20 cellular contexts compared by ENCODE assay signal in the genomic region with DNA sequence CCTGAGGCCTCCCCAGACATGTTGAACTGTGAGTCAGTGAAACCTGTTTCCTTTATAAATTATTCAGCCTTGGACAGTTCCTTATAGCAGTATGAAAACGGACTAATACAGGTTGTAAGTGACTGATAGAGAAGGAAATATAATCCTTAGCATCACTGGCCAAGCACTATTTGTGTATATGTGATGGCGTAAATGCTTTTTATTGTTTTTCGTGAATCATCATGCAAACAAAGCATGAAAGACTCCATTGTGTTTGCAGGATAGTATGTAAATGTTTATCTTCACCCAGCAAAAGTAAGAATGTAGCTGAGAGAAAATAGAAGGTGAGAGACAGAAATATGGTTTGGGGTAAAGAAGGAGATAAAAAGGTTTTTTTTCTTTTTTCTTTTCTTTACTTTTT.
A peak's percentile ranks its signal among the peaks of the same experiment; 100 is the strongest.
DNase-seq lines count a peak whose midpoint lies in the region; ATAC-seq, FAIRE-seq and TF ChIP-seq lines count a peak whose summit lies in the region.
"Had no signal": no experiment of that assay in that cellular context is flagged by ENCODE, and none has a peak within 500 bp of the region (broad histone marks: within the 10 kb centered on the region; RNA-seq: fewer than 3 reads in every experiment).

No MANE protein-coding gene starts in this region.

- no peaks in the 10 kb centered on the region for H4K20me1 ChIP-seq in PC-3 (ENCODE audit: low read length)

- H3K4me2 ChIP-seq in A549 (peak overlapping the region; percentile 32; the same call in 2 of the 3 replicates), PC-3 (ENCODE audit: low read length) (0 out of 2 replicates have a peak overlapping the region, but pooled peaks have one; percentile 23)

- H3K4me1 ChIP-seq in A549 = peaks cover 12% of the 10 kb centered on the region; the same call in 1 of the 3 replicates
- H3K4me1 ChIP-seq in PC-3 (ENCODE audit: insufficient read depth, low read length) = peaks cover 17% of the 10 kb centered on the region
- H3K4me1 ChIP-seq: SJSA1 had no signal

- FAIRE-seq in A549 (lab: Jason Lieb, UNC) = peak; percentile 51
- FAIRE-seq: GM12891 had no signal

- no peak for TF ChIP-seq RAD21 in A549 (conservative IDR thresholded peaks at IDR 0.05 in 1 of 2, IDR thresholded peaks at IDR 0.05 in 1 of 2)

- peak overlapping the region; percentile 59 for H3K9ac ChIP-seq in PC-3 (ENCODE audit: low read length)

- 20% methylated on average over 3 of the region's 3 CpGs for WGBS in A549 (ENCODE audit: missing lambda C conversion rate)

- ATAC-seq in A549 = peak; percentile 78 to 84
- peak; percentile 97 for ATAC-seq in PC-3
- ATAC-seq: HCT116, Right ventricle myocardium inferior, T-helper 17 cell had no signal

- POLR2A ChIA-PET in A549 (lab: Yijun Ruan, JAX) (interaction anchor here (0.7 kb wide), 1 partner anchor 276 kb away, joined by 4 read pairs; no protein-coding TSS in a partner anchor), PC-3 (lab: Charles Lee; ENCODE audit: unreplicated experiment) (interaction anchor here (0.6 to 0.7 kb wide), 2 partner anchors 282 to 424 kb away, joined by 3 to 5 read pairs; a partner anchor contains a TSS)

- intact Hi-C loops in PC-3 (cut with micrococcal nuclease) = loop anchor here (5.0 to 10.0 kb wide), 4 partner anchors 108 to 388 kb away; a partner anchor contains a TSS

- CTCF ChIA-PET in A549 (lab: Yijun Ruan, JAX) (interaction anchor here (1.0 to 1.5 kb wide), 3 partner anchors 10 to 386 kb away, joined by 4 to 5 read pairs (median 4); no protein-coding TSS in a partner anchor), PC-3 (lab: Charles Lee) (interaction anchor here (0.6 to 1.0 kb wide), 3 partner anchors 24 to 393 kb away, joined by 6 to 7 read pairs (median 6); no protein-coding TSS in a partner anchor)

- no peaks in the 10 kb centered on the region for H3K79me2 ChIP-seq in PC-3 (ENCODE audit: low read length)

- DNase-seq in A549 (ENCODE audit: low read depth in 1 of 2, low spot score in 1 of 2) (peak in 1 of 2 experiments; percentile 75), H4 (ENCODE audit: low spot score) (peak; percentile 13), PC-3 (peak; percentile 84), epithelial cell of prostate (ENCODE audit: low read depth, low spot score) (peak; percentile 29), NCI-H187 treated with DMSO at 0.1 percent for 48 hours (lab: John Stamatoyannopoulos, UW) (no peak), NCI-H2227 (lab: John Stamatoyannopoulos, UW; ENCODE audit: unreplicated experiment) (no peak), EL (no peak)
- DNase-seq in stimulated activated naive CD4-positive, alpha-beta T cell (lab: John Stamatoyannopoulos, UW) = no peak
- DNase-seq: CD4-positive, CD25-positive, alpha-beta regulatory T cell; DND-41; Karpas-422; MG63; NCI-H1417 treated with DMSO at 0.1 percent for 48 hours; NCI-H187; NCI-H82; T-helper 17 cell had no signal

- no peak overlapping the region for H2AFZ ChIP-seq in PC-3 (ENCODE audit: low read length)

- no peak; a peak in 1 of 5 replicates for TF ChIP-seq EP300 in A549 (IDR thresholded peaks at IDR 0.05)

- no peaks in the 10 kb centered on the region for H3K27me3 ChIP-seq in PC-3 (ENCODE audit: low read length)
- H3K27me3 ChIP-seq: MG63, SJSA1 had no signal

- no peak for TF ChIP-seq CTCF in A549 (IDR thresholded peaks at IDR 0.05)
- TF ChIP-seq CTCF in PC-3 (conservative IDR thresholded peaks at IDR 0.05; ENCODE audit: low read depth, low read length) = no peak

- H3K9me3 ChIP-seq in A549 (no peaks in the 10 kb centered on the region), PC-3 (ENCODE audit: low read length) (no peaks in the 10 kb centered on the region)
- H3K9me3 ChIP-seq: MG63, SJSA1 had no signal

- no peaks in the 10 kb centered on the region for H3K36me3 ChIP-seq in PC-3 (ENCODE audit: low read depth, low read length)
- H3K36me3 ChIP-seq: MG63, SJSA1 had no signal

- no TSS peak for BruUV-seq in PC-3 (replicated peaks; lab: Mats Ljungman, UMichigan)

- H3F3A ChIP-seq in PC-3 (ENCODE audit: low read length, unreplicated experiment) = no peaks in the 10 kb centered on the region

- no peaks in the 10 kb centered on the region for H3K9me2 ChIP-seq in PC-3 (replicated peaks; ENCODE audit: low read length)

- H3K27ac ChIP-seq in A549 = no peak overlapping the region
- H3K27ac ChIP-seq in PC-3 (ENCODE audit: low read length) = peak overlapping the region; percentile 95
- H3K27ac ChIP-seq in epithelial cell of prostate = no peak overlapping the region
- H3K27ac ChIP-seq: SJSA1 had no signal

- no peak for TF ChIP-seq POLR2A in A549 (IDR thresholded peaks at IDR 0.05; ENCODE audit: low read length)

- H3K4me3 ChIP-seq in A549 (no peak overlapping the region), PC-3 (ENCODE audit: low read length) (no peak overlapping the region)
- H3K4me3 ChIP-seq: MG63, SJSA1 had no signal

TF ChIP-seq in A549, 52 proteins besides CTCF, POLR2A, EP300 and RAD21:
- peak; percentile 48; the same call in 1 of the 2 replicates for TF ChIP-seq GATA3 (IDR thresholded peaks at IDR 0.05; ENCODE audit: borderline replicate concordance)
- peak; percentile 36; the same call in 1 of the 2 replicates for TF ChIP-seq FOSL2 (IDR thresholded peaks at IDR 0.05)
- peak; percentile 71 for TF ChIP-seq FOSL2 (CRISPR knock-in tag; IDR thresholded peaks at IDR 0.05)
- TF ChIP-seq HOXB5 (CRISPR knock-in tag; IDR thresholded peaks at IDR 0.05) = no peak
- peak in 1 of 2 experiments; percentile 56; a peak in 1 of 4 replicates for TF ChIP-seq CEBPB (IDR thresholded peaks at IDR 0.05)
- TF ChIP-seq JUNB (IDR thresholded peaks at IDR 0.05) = peak; percentile 53
- TF ChIP-seq HOXA7 (CRISPR knock-in tag; IDR thresholded peaks at IDR 0.05) = no peak

Comparison
In these comparisons a context has a peak if more than half of its experiments do, and no peak if none do; other contexts are left out.
1. DNase-seq: peak in H4 (single experiment), PC-3 (single experiment) and epithelial cell of prostate (single experiment); none in stimulated activated naive CD4-positive, alpha-beta T cell (0 of 6), NCI-H187 treated with DMSO at 0.1 percent for 48 hours (single experiment), NCI-H2227 (single experiment) and EL (single experiment).